ENCODE assay signal across 8 cellular contexts in the genomic region with DNA sequence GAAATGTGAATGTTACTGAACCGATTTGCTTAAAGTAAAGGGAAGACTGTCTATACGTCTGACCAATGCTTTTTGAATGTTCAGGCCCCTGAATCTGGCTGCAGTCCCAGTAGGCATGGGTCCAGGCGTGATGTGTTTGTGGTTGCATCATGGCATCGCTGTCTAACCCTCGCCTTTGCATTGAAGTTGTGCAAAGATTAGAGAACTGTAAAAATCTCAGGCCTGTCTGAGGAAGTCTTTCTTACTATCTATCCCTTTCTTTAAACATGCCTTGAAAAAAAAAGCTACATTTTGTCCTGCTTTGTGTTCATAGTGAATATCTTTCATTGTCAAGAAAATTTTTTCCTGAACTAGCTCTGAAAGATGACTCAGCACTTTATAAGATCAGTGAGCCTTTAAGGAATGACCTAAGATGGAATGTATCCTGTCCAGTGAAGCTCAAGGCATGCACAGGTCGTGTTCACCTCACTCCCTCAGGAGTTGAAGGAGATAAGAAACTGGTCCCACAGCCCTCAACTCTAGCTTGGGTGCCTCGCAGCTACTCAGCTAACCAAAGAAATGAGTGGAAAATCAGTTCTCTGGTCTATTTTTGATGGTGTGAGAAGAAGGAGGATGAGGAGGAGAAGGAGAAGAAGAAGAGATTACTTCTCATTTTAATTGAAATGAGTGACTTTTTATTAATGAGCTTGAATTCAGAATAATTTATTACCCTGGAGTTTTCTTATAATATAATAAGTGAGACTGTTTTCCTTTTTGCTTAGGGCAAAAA. TPM values are rescaled to one million over a fixed set of nuclear protein-coding genes. Genes with fewer than 3 reads are reported as not detected.
DNase-seq lines count a peak whose midpoint lies in the region; ATAC-seq and TF ChIP-seq lines count a peak whose summit lies in the region.

No MANE protein-coding gene starts in this region.

- peak; percentile 30 for DNase-seq in ELF-1 (ENCODE audit: low read depth, low spot score)
- peak; percentile 86 for DNase-seq in RWPE2 (ENCODE audit: low spot score)
- DNase-seq in fibroblast of the conjunctiva (ENCODE audit: low read depth) = peak; percentile 94
- peak; percentile 94 for DNase-seq in renal cortical epithelial cell (ENCODE audit: low read depth)
- no peak for DNase-seq in NCI-H2171 treated with DMSO at 0.1 percent for 48 hours (lab: John Stamatoyannopoulos, UW)
- no peak for DNase-seq in NCI-H510A (lab: John Stamatoyannopoulos, UW)

- H3K36me3 ChIP-seq in RWPE2 (ENCODE audit: low read depth) = no peaks in the 10 kb centered on the region

- TF ChIP-seq CTCF in RWPE2 (IDR thresholded peaks at IDR 0.05; ENCODE audit: poor library complexity, severe bottlenecking) = no peak

- no peaks in the 10 kb centered on the region for H3K27me3 ChIP-seq in RWPE2 (ENCODE audit: insufficient read depth, poor library complexity, severe bottlenecking)

- H3K4me3 ChIP-seq in RWPE2 (ENCODE audit: severe bottlenecking) = no peak overlapping the region

- H3K4me1 ChIP-seq in RWPE2 (ENCODE audit: insufficient read depth, poor library complexity, severe bottlenecking) = peaks cover 52% of the 10 kb centered on the region

- no peaks in the 10 kb centered on the region for H3K9me3 ChIP-seq in RWPE2 (ENCODE audit: severe bottlenecking)

- H3K27ac ChIP-seq in RWPE2 (ENCODE audit: poor library complexity, severe bottlenecking) = peak overlapping the region; percentile 87

- ATAC-seq in RWPE2 (ENCODE audit: low read depth) (peak; percentile 80), HG02981 (IDR thresholded peaks at IDR 0.05; ENCODE audit: unreplicated experiment) (no peak), HG02970 (IDR thresholded peaks at IDR 0.05; ENCODE audit: low FRiP score, unreplicated experiment) (no peak)

RNA-seq across cellular contexts. Expression of gene TPD52L1, which starts 48.6 kb away (rescaled TPM):
- total RNA-seq in renal cortical epithelial cell = 105 and 188 TPM in 2 replicates

Comparison
In these comparisons a context has a peak if more than half of its experiments do, and no peak if none do; other contexts are left out.
1. DNase-seq: peak in ELF-1 (single experiment), RWPE2 (single experiment), fibroblast of the conjunctiva (single experiment) and renal cortical epithelial cell (single experiment); none in NCI-H2171 treated with DMSO at 0.1 percent for 48 hours (single experiment) and NCI-H510A (single experiment).